In the genomic region with DNA sequence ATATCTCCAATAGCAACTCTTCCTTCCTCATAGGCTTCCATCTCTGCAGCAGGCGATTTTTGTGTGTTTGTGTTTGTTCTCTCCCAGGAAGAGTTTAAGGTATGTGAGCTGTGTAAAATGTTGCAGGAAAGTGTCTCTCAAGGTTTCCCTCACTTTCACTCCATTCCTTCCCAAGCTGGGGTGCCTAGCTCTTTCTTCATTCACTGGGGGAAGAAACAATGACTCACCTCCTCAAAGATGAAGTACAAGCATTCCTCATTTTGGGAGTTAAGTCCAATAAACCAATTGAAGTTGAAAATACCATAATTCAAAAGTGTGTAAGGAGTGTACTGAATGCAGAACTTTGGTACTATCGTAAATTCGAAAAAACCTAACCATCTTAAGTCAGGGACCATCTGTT, we compare ENCODE assay signal across 26 cellular contexts.
"Had no signal": no experiment of that assay in that cellular context is flagged by ENCODE, and none has a peak within 500 bp of the region (broad histone marks: within the 10 kb centered on the region; RNA-seq: fewer than 3 reads in every experiment).

No MANE protein-coding gene starts in this region.

- FAIRE-seq: islet of Langerhans, urothelium cell line had no signal

- DNase-seq: activated CD4-positive, alpha-beta T cell treated with anti-CD3 and anti-CD28 coated beads for 48 hours; activated CD4-positive, alpha-beta T cell treated with anti-CD3 and anti-CD28 coated beads, Interleukin-2, amount 50 U/mL, for 48 hours; activated CD8-positive, alpha-beta memory T cell treated with anti-CD3 and anti-CD28 coated beads for 24 hours; activated gamma-delta T cell; activated naive CD4-positive, alpha-beta T cell treated with anti-CD3 and anti-CD28 coated beads, Interleukin-2, amount 10 ng/mL, durations not matched to agents 7 days and 5 days; activated naive CD8-positive, alpha-beta T cell treated with anti-CD3 and anti-CD28 coated beads, Interleukin-2, amount 10 ng/mL, durations not matched to agents 7 days and 5 days; body of pancreas; cortex of kidney; effector memory CD8-positive, alpha-beta T cell; erythroblast; foreskin melanocyte; heart right ventricle; left ventricle myocardium inferior; mucosa of descending colon; right lobe of liver; stimulated activated CD4-positive, alpha-beta T cell treated with anti-CD3 and anti-CD28 coated beads, Interleukin-2, amount 100 ng/mL, for 48 hours; T-helper 17 cell; T1000; trophoblast cell; WERI-Rb-1 had no signal

- H3K36me3 ChIP-seq: heart right ventricle, left ventricle myocardium inferior, right lobe of liver, thoracic aorta, WERI-Rb-1 had no signal

- H3K9me3 ChIP-seq: body of pancreas, mucosa of descending colon, right lobe of liver, thoracic aorta had no signal

- H3K27me3 ChIP-seq: body of pancreas, heart right ventricle, right lobe of liver had no signal

- ATAC-seq: activated CD4-positive, CD25-positive, alpha-beta regulatory T cell treated with anti-CD3 and anti-CD28 coated beads, Interleukin-2, amount 50 U/mL, for 24 hours; body of pancreas; effector memory CD8-positive, alpha-beta T cell; heart right ventricle; mucosa of descending colon; natural killer cell treated with Interleukin-12 subunit alpha and Interleukin-12 subunit beta and Interleukin-15 and Interleukin-18, amount 100 ng/mL, for 72 hours; right lobe of liver; stimulated activated effector memory CD8-positive, alpha-beta T cell treated with anti-CD3 and anti-CD28 coated beads, Interleukin-12 subunit alpha, Interleukin-12 subunit beta, amount 100 ng/mL, for 72 hours; T-helper 17 cell had no signal

- H3K4me1 ChIP-seq: body of pancreas, heart right ventricle, left ventricle myocardium inferior, right lobe of liver had no signal

- H3K4me3 ChIP-seq: body of pancreas, heart right ventricle, left ventricle myocardium inferior, mucosa of descending colon, right lobe of liver, thoracic aorta had no signal

- H3K27ac ChIP-seq: body of pancreas, heart right ventricle, left ventricle myocardium inferior, right lobe of liver, thoracic aorta, WERI-Rb-1 had no signal
